In genomic region chr1:75615664-75616435, GRCh38 we compare ENCODE assay signal across 8 cellular contexts. TPM values are rescaled to one million over a fixed set of nuclear protein-coding genes. Genes with fewer than 3 reads are reported as not detected.
DNase-seq lines count a peak whose midpoint lies in the region; ATAC-seq and TF ChIP-seq lines count a peak whose summit lies in the region.

No MANE protein-coding gene starts in this region.

- H3K9me2 ChIP-seq in PC-3 (replicated peaks; ENCODE audit: low read length): no peaks in the 10 kb centered on the region

- H3K18ac ChIP-seq in H9 (ENCODE audit: insufficient read length, low read depth, low read length): no peak overlapping the region

- no peaks in the 10 kb centered on the region for H3K4me1 ChIP-seq in H9 (ENCODE audit: insufficient read depth, low read length)
- H3K4me1 ChIP-seq in PC-3 (ENCODE audit: insufficient read depth, low read length): peaks cover 11% of the 10 kb centered on the region
- peaks cover 9% of the 10 kb centered on the region for H3K4me1 ChIP-seq in smooth muscle cell (ENCODE audit: low read depth)

- H3K9me3 Mint-ChIP-seq in H9 (no peaks in the 10 kb centered on the region), MCF 10A (ENCODE audit: unreplicated experiment) (no peaks in the 10 kb centered on the region)

- H3K79me2 ChIP-seq in H9 (ENCODE audit: insufficient read depth, low read length) (no peaks in the 10 kb centered on the region), PC-3 (ENCODE audit: low read length) (no peaks in the 10 kb centered on the region), smooth muscle cell (ENCODE audit: low read depth) (no peaks in the 10 kb centered on the region)

- H2BK120ac ChIP-seq in H9 (ENCODE audit: low read depth, low read length, poor library complexity, severe bottlenecking): no peak overlapping the region

- H3K4me3 Mint-ChIP-seq in H9 (peak overlapping the region; percentile 56 to 83), MCF 10A (ENCODE audit: unreplicated experiment) (peak overlapping the region; percentile 64)

- intact Hi-C loops in PC-3 (cut with micrococcal nuclease) (no loop called here), MCF 10A (cut with micrococcal nuclease) (no loop called here)

- peak; percentile 77 for DNase-seq in DMS53 (lab: John Stamatoyannopoulos, UW)
- peak; percentile 42 for DNase-seq in H9
- DNase-seq in PC-3: peak; percentile 16
- DNase-seq in MCF 10A (ENCODE audit: unreplicated experiment): peak; percentile 61
- peak; percentile 71 for DNase-seq in iPS-NIHi11 (ENCODE audit: low spot score)
- no peak for DNase-seq in smooth muscle cell (lab: John Stamatoyannopoulos, UW; ENCODE audit: unreplicated experiment)
- DNase-seq in effector CD4-positive, alpha-beta T cell: no peak

- H3K27me3 Mint-ChIP-seq in H9 (ENCODE audit: low read depth) (peaks cover 66% of the 10 kb centered on the region), MCF 10A (ENCODE audit: insufficient read depth, unreplicated experiment) (peaks cover 54% of the 10 kb centered on the region)

- H3K27me3 ChIP-seq in H9 (ENCODE audit: insufficient read depth, low read length) (peaks cover 3% of the 10 kb centered on the region; the same call in 1 of the 2 replicates), PC-3 (ENCODE audit: low read length) (peaks cover 46% of the 10 kb centered on the region), smooth muscle cell (ENCODE audit: low read depth) (peaks cover 59% of the 10 kb centered on the region)

- no peak overlapping the region for H2AK5ac ChIP-seq in H9 (ENCODE audit: insufficient read length, low read length)

- H3K4ac ChIP-seq in H9 (ENCODE audit: low read depth, low read length): no peak overlapping the region

- H3K9ac ChIP-seq in H9 (ENCODE audit: extremely low read depth, insufficient read length, low read length) (no peak overlapping the region), PC-3 (ENCODE audit: low read length) (no peak overlapping the region), smooth muscle cell (ENCODE audit: low read depth) (no peak overlapping the region)

- POLR2A ChIA-PET in PC-3 (lab: Charles Lee; ENCODE audit: unreplicated experiment) (no interaction called here), MCF 10A (lab: Yijun Ruan, JAX) (interaction anchor here (1.0 kb wide), 2 partner anchors 38 to 74 kb away, joined by 3 to 4 read pairs; no protein-coding TSS in a partner anchor)

- TF ChIP-seq CTCF in H9 (conservative IDR thresholded peaks at IDR 0.05) (no peak), PC-3 (conservative IDR thresholded peaks at IDR 0.05; ENCODE audit: low read depth, low read length) (no peak), MCF 10A (IDR thresholded peaks at IDR 0.05; ENCODE audit: unreplicated experiment) (no peak), smooth muscle cell (IDR thresholded peaks at IDR 0.05; ENCODE audit: borderline replicate concordance, insufficient read depth, poor library complexity, severe bottlenecking) (no peak)

- no peak overlapping the region for H4K5ac ChIP-seq in H9 (ENCODE audit: insufficient read length, low read depth, low read length)

- H3K14ac ChIP-seq in H9 (ENCODE audit: insufficient read depth, low read length): no peak overlapping the region

- H2BK20ac ChIP-seq in H9 (ENCODE audit: low read depth, low read length, poor library complexity, severe bottlenecking): no peak overlapping the region

- H3K4me1 Mint-ChIP-seq in H9: peaks cover 18 to 22% of the 10 kb centered on the region in 2 experiments
- H3K4me1 Mint-ChIP-seq in MCF 10A (ENCODE audit: insufficient read depth, unreplicated experiment): peaks cover 6% of the 10 kb centered on the region

- no peak overlapping the region for H2BK15ac ChIP-seq in H9 (ENCODE audit: low read depth, low read length)

- H3K27ac ChIP-seq in H9 (ENCODE audit: insufficient read length, low read depth, low read length): no peak overlapping the region
- H3K27ac ChIP-seq in PC-3 (ENCODE audit: low read length): no peak overlapping the region
- H3K27ac ChIP-seq in smooth muscle cell (ENCODE audit: low read depth): no peak overlapping the region

- CTCF ChIA-PET in PC-3 (lab: Charles Lee) (interaction anchor here (0.6 kb wide), 1 partner anchor 1487 kb away, joined by 16 read pairs; no protein-coding TSS in a partner anchor), MCF 10A (lab: Yijun Ruan, JAX) (interaction anchor here (0.6 to 0.7 kb wide), 3 partner anchors 16 to 349 kb away, joined by 3 to 6 read pairs (median 3); no protein-coding TSS in a partner anchor)

- BruUV-seq in PC-3 (replicated peaks; lab: Mats Ljungman, UMichigan): no TSS peak
- BruUV-seq in MCF 10A (replicated peaks; lab: Mats Ljungman, UMichigan): no TSS peak

- ATAC-seq in PC-3 (peak; percentile 49), HG03469 (IDR thresholded peaks at IDR 0.05; ENCODE audit: unreplicated experiment) (no peak)

- no peak overlapping the region for H2BK12ac ChIP-seq in H9 (ENCODE audit: insufficient read length, low read depth, low read length)

- no peaks in the 10 kb centered on the region; a peak in 1 of 7 replicates for H3K36me3 Mint-ChIP-seq in H9 (ENCODE audit: insufficient read depth in 1 of 3, low read depth in 3 of 3)
- no peaks in the 10 kb centered on the region for H3K36me3 Mint-ChIP-seq in MCF 10A (ENCODE audit: insufficient read depth, unreplicated experiment)

- H2BK5ac ChIP-seq in H9 (ENCODE audit: insufficient read length, low read length): no peak overlapping the region

- H3K36me3 ChIP-seq in PC-3 (ENCODE audit: low read depth, low read length) (no peaks in the 10 kb centered on the region), smooth muscle cell (ENCODE audit: low read depth) (no peaks in the 10 kb centered on the region)

- H3K4me3 ChIP-seq in PC-3 (ENCODE audit: low read length) (peak overlapping the region; percentile 69), smooth muscle cell (peak overlapping the region; percentile 58)

- no peak overlapping the region for H3K23ac ChIP-seq in H9 (ENCODE audit: insufficient read length, low read depth, low read length)

- H4K8ac ChIP-seq in H9 (replicated peaks; ENCODE audit: insufficient read length, low read depth, low read length): no peak overlapping the region

- H3K27ac Mint-ChIP-seq in H9 (no peak overlapping the region), MCF 10A (ENCODE audit: low read depth, unreplicated experiment) (no peak overlapping the region)

- peaks cover 16% of the 10 kb centered on the region for H3K23me2 ChIP-seq in H9 (ENCODE audit: insufficient read length, low read depth, low read length, poor library complexity, severe bottlenecking)

- no peaks in the 10 kb centered on the region for H3K79me1 ChIP-seq in H9 (ENCODE audit: insufficient read depth, low read depth, low read length, poor library complexity, severe bottlenecking)

- H3K56ac ChIP-seq in H9 (ENCODE audit: insufficient read length, low read depth, low read length): no peak overlapping the region

- H4K20me1 ChIP-seq in H9 (ENCODE audit: control insufficient read depth, insufficient read depth, insufficient read length) (no peaks in the 10 kb centered on the region), PC-3 (ENCODE audit: low read length) (no peaks in the 10 kb centered on the region), smooth muscle cell (ENCODE audit: low read depth) (peaks cover 5% of the 10 kb centered on the region)

- H3K4me2 ChIP-seq in H9 (ENCODE audit: insufficient read depth, insufficient read length, low read length) (peak overlapping the region; percentile 93), PC-3 (ENCODE audit: low read length) (peak overlapping the region; percentile 90), smooth muscle cell (peak overlapping the region; percentile 94)

- H3K9me3 ChIP-seq in H9 (ENCODE audit: control insufficient read depth, low read depth, low read length): no peaks in the 10 kb centered on the region
- H3K9me3 ChIP-seq in PC-3 (ENCODE audit: low read length): no peaks in the 10 kb centered on the region
- no peaks in the 10 kb centered on the region for H3K9me3 ChIP-seq in smooth muscle cell (replicated peaks; ENCODE audit: low read depth)

- no peak overlapping the region for H4K91ac ChIP-seq in H9 (ENCODE audit: insufficient read length, low read depth, low read length)

- no CpG with 5 or more reads among the region's 72 CpGs for WGBS in H9 (ENCODE audit: extremely low coverage, insufficient read length, low lambda C conversion rate)
- 1% methylated on average over 34 of the region's 72 CpGs for WGBS in smooth muscle cell (ENCODE audit: low lambda C conversion rate)

- no peaks in the 10 kb centered on the region for H3F3A ChIP-seq in PC-3 (ENCODE audit: low read length, unreplicated experiment)
- no peaks in the 10 kb centered on the region for H3F3A ChIP-seq in smooth muscle cell (ENCODE audit: low read depth)

- no peak overlapping the region for H3T11ph ChIP-seq in H9 (ENCODE audit: low read length)

- no peak overlapping the region for H2AFZ ChIP-seq in H9 (ENCODE audit: low read length)
- H2AFZ ChIP-seq in PC-3 (ENCODE audit: low read length): peak overlapping the region; percentile 74
- H2AFZ ChIP-seq in smooth muscle cell (ENCODE audit: low read depth): peak overlapping the region; percentile 69

RNA-seq across cellular contexts. Expression of gene SLC44A5, which starts 4.9 kb away (rescaled TPM):
- total RNA-seq in H9 (2021) (2.1 and 2.4 TPM in 2 replicates), PC-3 (2014; rRNA removed) (not detected in 2 replicates), MCF 10A (2022) (11.6 and 14.3 TPM in 2 replicates), smooth muscle cell (4.3 and 4.4 TPM in 2 replicates)
- polyA plus RNA-seq in smooth muscle cell: 0.89 and 1.4 TPM in 2 replicates

Comparison
In these comparisons a context has a peak if more than half of its experiments do, and no peak if none do; other contexts are left out.
1. DNase-seq: peak in DMS53 (single experiment), H9 (single experiment), PC-3 (single experiment), MCF 10A (single experiment) and iPS-NIHi11 (single experiment); none in smooth muscle cell (single experiment) and effector CD4-positive, alpha-beta T cell (single experiment).
2. Peak in every context shown above with its lines, with median percentiles within 50 percentile points of each other: H3K4me2 ChIP-seq.